Comparison of ENCODE assay signal across 11 cellular contexts in the genomic region with DNA sequence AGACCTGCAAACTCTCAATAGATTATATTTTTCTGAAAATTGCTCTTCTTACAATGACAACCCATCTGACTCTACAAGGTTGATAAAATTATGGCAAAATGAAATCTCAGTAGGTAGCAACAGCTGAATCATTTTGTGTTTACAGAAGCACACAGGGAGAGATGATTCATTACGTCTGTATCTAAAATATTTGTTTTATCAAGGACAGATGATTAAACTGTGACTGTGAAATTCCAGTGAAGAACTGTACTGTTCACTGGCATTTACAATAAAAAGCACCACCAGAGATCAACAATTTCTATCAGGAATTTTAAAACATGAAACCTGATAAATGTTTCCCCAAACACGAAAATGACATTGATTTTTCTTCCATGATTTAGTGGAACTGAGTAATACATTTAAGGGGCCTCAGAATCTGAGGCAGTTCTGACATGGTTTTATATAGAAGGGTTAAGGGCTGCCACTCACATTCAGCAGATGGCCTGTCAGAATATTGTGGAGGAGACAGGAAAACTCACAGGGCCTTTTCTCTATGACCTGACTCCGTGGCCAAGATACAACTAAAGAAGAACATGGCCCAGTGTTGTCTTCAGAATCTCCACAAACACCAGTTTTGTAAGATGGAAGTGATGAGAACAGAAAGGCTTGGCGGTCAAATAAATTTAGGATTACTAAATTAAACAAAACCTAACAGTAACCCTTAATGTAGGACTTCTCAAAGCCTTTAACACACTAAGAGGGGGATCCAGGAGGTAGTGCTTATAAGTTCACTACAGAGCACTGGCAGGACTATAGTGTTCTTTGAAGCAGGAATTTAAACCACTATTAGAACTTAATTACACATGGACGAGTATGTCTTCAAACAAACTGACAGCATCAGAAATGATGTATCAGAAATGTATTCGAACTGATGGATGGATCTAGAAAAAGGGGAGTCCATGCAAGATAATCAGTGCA. TPM values are rescaled to one million over a fixed set of nuclear protein-coding genes. Genes with fewer than 3 reads are reported as not detected.
DNase-seq lines count a peak whose midpoint lies in the region; ATAC-seq and TF ChIP-seq lines count a peak whose summit lies in the region.
"Had no signal": no experiment of that assay in that cellular context is flagged by ENCODE, and none has a peak within 500 bp of the region (broad histone marks: within the 10 kb centered on the region; RNA-seq: fewer than 3 reads in every experiment).

No MANE protein-coding gene starts in this region.

- POLR2A ChIA-PET in RWPE1 (lab: Yijun Ruan, JAX; ENCODE audit: low non-redundant PET), result no interaction called here
- POLR2A ChIA-PET in activated CD4-positive, alpha-beta T cell treated with anti-CD3 and anti-CD28 coated beads, Interleukin-2, amount 10 ng/mL, durations not matched to agents 7 days and 5 days (lab: Charles Lee), result no interaction called here

- no peaks in the 10 kb centered on the region for H3K4me1 Mint-ChIP-seq in activated CD4-positive, alpha-beta T cell treated with anti-CD3 and anti-CD28 coated beads, Interleukin-2, amount 10 ng/mL, durations not matched to agents 7 days and 5 days

- H3K9me3 Mint-ChIP-seq in activated CD4-positive, alpha-beta T cell treated with anti-CD3 and anti-CD28 coated beads, Interleukin-2, amount 10 ng/mL, durations not matched to agents 7 days and 5 days, result no peaks in the 10 kb centered on the region

- DNase-seq in EL (peak; percentile 88), RWPE1 (ENCODE audit: low spot score) (peak; percentile 67), fibroblast of mammary gland (ENCODE audit: low read depth) (peak; percentile 74), omental fat pad (ENCODE audit: low spot score) (no peak), GM19238 (ENCODE audit: insufficient read length, low spot score) (no peak), D341Med (ENCODE audit: low spot score) (no peak)
- DNase-seq in activated CD4-positive, alpha-beta T cell treated with anti-CD3 and anti-CD28 coated beads, Interleukin-2, amount 10 ng/mL, durations not matched to agents 7 days and 5 days, result no peak
- DNase-seq in activated naive CD4-positive, alpha-beta T cell treated with anti-CD3 and anti-CD28 coated beads, Interleukin-2, amount 50 U/mL, for 16 hours, result no peak
- DNase-seq: NK-92 treated with Interleukin-12 subunit alpha and Interleukin-12 subunit beta, amount 100 ng/mL, for 24 hours had no signal

- peak; percentile 88 for ATAC-seq in omental fat pad (ENCODE audit: low FRiP score)
- ATAC-seq: gastroesophageal sphincter had no signal

- no peak overlapping the region for H3K27ac ChIP-seq in RWPE1

- H3K27ac Mint-ChIP-seq in activated CD4-positive, alpha-beta T cell treated with anti-CD3 and anti-CD28 coated beads, Interleukin-2, amount 10 ng/mL, durations not matched to agents 7 days and 5 days, result no peak overlapping the region
- H3K27ac Mint-ChIP-seq: activated naive CD8-positive, alpha-beta T cell had no signal

- H3K36me3 Mint-ChIP-seq in activated CD4-positive, alpha-beta T cell treated with anti-CD3 and anti-CD28 coated beads, Interleukin-2, amount 10 ng/mL, durations not matched to agents 7 days and 5 days (ENCODE audit: low read depth), result peaks cover 26% of the 10 kb centered on the region

- no peaks in the 10 kb centered on the region for H3K27me3 Mint-ChIP-seq in activated CD4-positive, alpha-beta T cell treated with anti-CD3 and anti-CD28 coated beads, Interleukin-2, amount 10 ng/mL, durations not matched to agents 7 days and 5 days
- H3K27me3 Mint-ChIP-seq: activated naive CD8-positive, alpha-beta T cell had no signal

- no peak for TF ChIP-seq CTCF in RWPE1 (conservative IDR thresholded peaks at IDR 0.05; ENCODE audit: low read depth)
- no peak for TF ChIP-seq CTCF in fibroblast of mammary gland (conservative IDR thresholded peaks at IDR 0.05; ENCODE audit: control insufficient read depth, insufficient read depth, low read depth, low read length)
- no peak for TF ChIP-seq CTCF in omental fat pad (IDR thresholded peaks at IDR 0.05)

- H3K4me3 ChIP-seq in fibroblast of mammary gland (ENCODE audit: control insufficient read depth, low read depth, low read length), result no peak overlapping the region
- H3K4me3 ChIP-seq: gastroesophageal sphincter had no signal

- CTCF ChIA-PET in RWPE1 (lab: Yijun Ruan, JAX), result interaction anchor here (0.8 kb wide), 1 partner anchor 276 kb away, joined by 3 read pairs; no protein-coding TSS in a partner anchor
- CTCF ChIA-PET in activated CD4-positive, alpha-beta T cell treated with anti-CD3 and anti-CD28 coated beads, Interleukin-2, amount 10 ng/mL, durations not matched to agents 7 days and 5 days (lab: Charles Lee), result no interaction called here

- H3K4me3 Mint-ChIP-seq in activated CD4-positive, alpha-beta T cell treated with anti-CD3 and anti-CD28 coated beads, Interleukin-2, amount 10 ng/mL, durations not matched to agents 7 days and 5 days, result no peak overlapping the region
- H3K4me3 Mint-ChIP-seq: activated naive CD8-positive, alpha-beta T cell had no signal

RNA-seq across cellular contexts. Expression of a gene that starts 25.9 kb away (rescaled TPM):
- total RNA-seq in omental fat pad, result 1 to 10 TPM; 4.2 to 9.8 (median 6.7) TPM
- total RNA-seq in activated CD4-positive, alpha-beta T cell treated with anti-CD3 and anti-CD28 coated beads, Interleukin-2, amount 10 ng/mL, durations not matched to agents 7 days and 5 days, result 10 to 100 TPM; 29.9 to 38.3 TPM

Comparison
In these comparisons a context has a peak if more than half of its experiments do, and no peak if none do; other contexts are left out.
1. DNase-seq: peak in EL (single experiment), RWPE1 (single experiment) and fibroblast of mammary gland (single experiment); none in omental fat pad (single experiment), activated CD4-positive, alpha-beta T cell treated with anti-CD3 and anti-CD28 coated beads, Interleukin-2, amount 10 ng/mL, durations not matched to agents 7 days and 5 days (single experiment), GM19238 (single experiment), activated naive CD4-positive, alpha-beta T cell treated with anti-CD3 and anti-CD28 coated beads, Interleukin-2, amount 50 U/mL, for 16 hours (single experiment) and D341Med (single experiment).